Comparison of ENCODE assay signal across 12 cellular contexts in the genomic region with DNA sequence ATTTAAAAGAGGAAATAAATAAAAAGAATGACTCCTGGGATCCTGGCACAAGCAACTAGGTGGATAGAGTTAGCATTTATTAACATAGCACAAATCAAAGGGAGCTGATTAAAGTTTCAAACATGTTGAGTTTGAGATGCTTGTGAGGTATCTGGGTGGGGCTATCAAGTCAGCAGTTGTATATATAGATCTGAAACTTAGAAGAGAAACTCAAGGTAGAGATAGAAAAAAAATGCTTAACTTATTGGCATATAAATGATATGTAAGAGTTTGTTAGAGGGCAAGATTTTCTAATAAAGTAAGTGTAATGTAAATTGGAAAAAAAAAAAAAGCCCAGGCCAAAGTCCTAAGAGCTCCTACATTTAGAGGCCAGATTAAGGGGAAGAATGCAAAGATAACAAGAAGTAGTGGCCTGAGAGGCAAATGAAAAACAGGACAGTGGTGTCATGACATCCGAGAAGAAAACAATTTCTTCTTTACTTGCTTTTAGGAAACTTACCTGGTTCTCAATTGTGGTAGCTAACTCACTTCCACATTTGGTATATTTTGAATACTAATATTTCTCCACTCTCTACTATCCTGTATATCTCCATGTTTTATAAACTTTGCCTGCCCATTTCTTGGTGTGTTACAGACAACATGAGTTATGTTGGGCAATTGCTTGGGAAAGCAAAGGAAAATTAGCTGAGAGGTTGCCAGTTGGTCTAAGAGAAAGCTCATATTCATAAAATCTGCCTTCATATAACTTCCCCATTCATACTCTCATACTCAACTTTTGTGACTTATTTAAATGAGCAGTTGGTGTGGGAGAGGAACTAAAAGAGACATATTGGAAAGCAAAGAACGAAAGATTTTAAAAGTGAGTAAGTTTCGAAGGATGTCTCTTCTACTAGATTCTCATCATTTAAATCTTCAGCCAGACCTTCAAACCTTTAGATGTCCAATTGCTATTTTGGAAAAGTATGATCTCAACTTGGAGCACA.
DNase-seq lines count a peak whose midpoint lies in the region; ATAC-seq and TF ChIP-seq lines count a peak whose summit lies in the region.
"Had no signal": no experiment of that assay in that cellular context is flagged by ENCODE, and none has a peak within 500 bp of the region (broad histone marks: within the 10 kb centered on the region; RNA-seq: fewer than 3 reads in every experiment).

No MANE protein-coding gene starts in this region.

- H3K36me3 Mint-ChIP-seq in activated B cell treated with CpG ODN at 0.5 μM for 24 hours (ENCODE audit: low read depth) (no peaks in the 10 kb centered on the region), nephron progenitor cell (ENCODE audit: low read depth) (peaks cover 44% of the 10 kb centered on the region)
- peaks cover 9% of the 10 kb centered on the region for H3K36me3 Mint-ChIP-seq in natural killer cell treated with Interleukin-12 subunit alpha and Interleukin-12 subunit beta and Interleukin-15 and Interleukin-18, amount 100 ng/mL, for 72 hours

- no peaks in the 10 kb centered on the region for H3K27me3 ChIP-seq in smooth muscle cell (ENCODE audit: low read depth)
- H3K27me3 ChIP-seq: BLaER1 treated with 17β-estradiol and CSF1 and Interleukin-3, amounts not matched to agents 10 nM and 100 nM had no signal

- 87% methylated on average over 3 of the region's 3 CpGs for WGBS in smooth muscle cell (ENCODE audit: low lambda C conversion rate)

- no peaks in the 10 kb centered on the region for H3K36me3 ChIP-seq in smooth muscle cell (ENCODE audit: low read depth)
- H3K36me3 ChIP-seq: BLaER1 treated with 17β-estradiol and CSF1 and Interleukin-3, amounts not matched to agents 10 nM and 100 nM had no signal

- CTCF ChIA-PET in activated B cell treated with CpG ODN at 0.5 μM for 24 hours (lab: Charles Lee), result interaction anchor here (0.6 kb wide), 1 partner anchor 44 kb away, joined by 3 read pairs; no protein-coding TSS in a partner anchor

- H3K4me1 Mint-ChIP-seq in activated B cell treated with CpG ODN at 0.5 μM for 24 hours (peaks cover 58% of the 10 kb centered on the region), nephron progenitor cell (no peaks in the 10 kb centered on the region)
- no peaks in the 10 kb centered on the region for H3K4me1 Mint-ChIP-seq in natural killer cell treated with Interleukin-12 subunit alpha and Interleukin-12 subunit beta and Interleukin-15 and Interleukin-18, amount 100 ng/mL, for 72 hours (ENCODE audit: low read depth in 2 of 2)

- intact Hi-C loops in activated B cell treated with CpG ODN at 0.5 μM for 24 hours (cut with micrococcal nuclease), result loop anchor here (1.0 to 10.0 kb wide), 4 partner anchors 33 to 413 kb away; a partner anchor contains a TSS

- H3F3A ChIP-seq in smooth muscle cell (ENCODE audit: low read depth), result no peaks in the 10 kb centered on the region

- peak overlapping the region; percentile 87 for H3K27ac Mint-ChIP-seq in activated B cell treated with CpG ODN at 0.5 μM for 24 hours
- no peak overlapping the region for H3K27ac Mint-ChIP-seq in natural killer cell treated with Interleukin-12 subunit alpha and Interleukin-12 subunit beta and Interleukin-15 and Interleukin-18, amount 100 ng/mL, for 72 hours
- no peak overlapping the region for H3K27ac Mint-ChIP-seq in nephron progenitor cell

- no peaks in the 10 kb centered on the region for H3K4me1 ChIP-seq in smooth muscle cell (ENCODE audit: low read depth)

- no peaks in the 10 kb centered on the region for H3K9me3 ChIP-seq in smooth muscle cell (replicated peaks; ENCODE audit: low read depth)

- H3K9me3 Mint-ChIP-seq in activated B cell treated with CpG ODN at 0.5 μM for 24 hours, result peaks cover 14% of the 10 kb centered on the region
- H3K9me3 Mint-ChIP-seq in natural killer cell treated with Interleukin-12 subunit alpha and Interleukin-12 subunit beta and Interleukin-15 and Interleukin-18, amount 100 ng/mL, for 72 hours, result peaks cover 14% of the 10 kb centered on the region
- peaks cover 22% of the 10 kb centered on the region for H3K9me3 Mint-ChIP-seq in nephron progenitor cell

- H3K4me3 ChIP-seq in smooth muscle cell, result no peak overlapping the region
- H3K4me3 ChIP-seq: BLaER1 treated with 17β-estradiol and CSF1 and Interleukin-3, amounts not matched to agents 10 nM and 100 nM had no signal

- no peak overlapping the region for H3K4me2 ChIP-seq in smooth muscle cell

- no peak overlapping the region for H3K9ac ChIP-seq in smooth muscle cell (ENCODE audit: low read depth)
- H3K9ac ChIP-seq: BLaER1 treated with 17β-estradiol and CSF1 and Interleukin-3, amounts not matched to agents 10 nM and 100 nM had no signal

- no peak for TF ChIP-seq CTCF in activated B cell treated with CpG ODN at 0.5 μM for 24 hours (IDR thresholded peaks at IDR 0.05)
- no peak for TF ChIP-seq CTCF in smooth muscle cell (IDR thresholded peaks at IDR 0.05; ENCODE audit: borderline replicate concordance, insufficient read depth, poor library complexity, severe bottlenecking)
- TF ChIP-seq CTCF in nephron progenitor cell (IDR thresholded peaks at IDR 0.05), result no peak

- H3K27ac ChIP-seq in smooth muscle cell (ENCODE audit: low read depth), result no peak overlapping the region
- H3K27ac ChIP-seq: BLaER1 treated with 17β-estradiol and CSF1 and Interleukin-3, amounts not matched to agents 10 nM and 100 nM had no signal

- no peak for DNase-seq in activated B cell treated with CpG ODN at 0.5 μM for 24 hours
- DNase-seq in smooth muscle cell (lab: John Stamatoyannopoulos, UW; ENCODE audit: unreplicated experiment), result no peak
- no peak for DNase-seq in GM03348 (ENCODE audit: low spot score)
- no peak for DNase-seq in natural killer cell treated with Interleukin-12 subunit alpha and Interleukin-12 subunit beta and Interleukin-15 and Interleukin-18, amount 100 ng/mL, for 72 hours (ENCODE audit: low spot score)
- no peak for DNase-seq in nephron progenitor cell
- DNase-seq: activated CD8-positive, alpha-beta memory T cell treated with anti-CD3 and anti-CD28 coated beads, Interleukin-2, amount 50 U/mL, for 48 hours; cortex of kidney; NCI-H510A treated with DMSO at 0.1 percent for 48 hours had no signal

- no peak overlapping the region for H2AFZ ChIP-seq in smooth muscle cell (ENCODE audit: low read depth)

- ATAC-seq in GM18868 (IDR thresholded peaks at IDR 0.05; ENCODE audit: unreplicated experiment), result peak; percentile 48
- peak; percentile 41 for ATAC-seq in GM21619 (IDR thresholded peaks at IDR 0.05; ENCODE audit: unreplicated experiment)
- peak; percentile 39 for ATAC-seq in HG03175 (IDR thresholded peaks at IDR 0.05; ENCODE audit: unreplicated experiment)
- ATAC-seq in activated B cell treated with CpG ODN at 0.5 μM for 24 hours (ENCODE audit: low read depth), result peak; percentile 56
- no peak for ATAC-seq in natural killer cell treated with Interleukin-12 subunit alpha and Interleukin-12 subunit beta and Interleukin-15 and Interleukin-18, amount 100 ng/mL, for 72 hours

- peak overlapping the region; percentile 49 for H3K4me3 Mint-ChIP-seq in activated B cell treated with CpG ODN at 0.5 μM for 24 hours
- no peak overlapping the region for H3K4me3 Mint-ChIP-seq in natural killer cell treated with Interleukin-12 subunit alpha and Interleukin-12 subunit beta and Interleukin-15 and Interleukin-18, amount 100 ng/mL, for 72 hours
- no peak overlapping the region for H3K4me3 Mint-ChIP-seq in nephron progenitor cell

- POLR2A ChIA-PET in activated B cell treated with CpG ODN at 0.5 μM for 24 hours (lab: Charles Lee), result interaction anchor here (0.5 to 1.6 kb wide), 5 partner anchors 33 to 554 kb away, joined by 3 to 7 read pairs (median 3); a partner anchor contains a TSS

- H3K79me2 ChIP-seq in smooth muscle cell (ENCODE audit: low read depth), result no peaks in the 10 kb centered on the region

- no peaks in the 10 kb centered on the region for H3K27me3 Mint-ChIP-seq in activated B cell treated with CpG ODN at 0.5 μM for 24 hours
- H3K27me3 Mint-ChIP-seq in natural killer cell treated with Interleukin-12 subunit alpha and Interleukin-12 subunit beta and Interleukin-15 and Interleukin-18, amount 100 ng/mL, for 72 hours, result no peaks in the 10 kb centered on the region
- no peaks in the 10 kb centered on the region for H3K27me3 Mint-ChIP-seq in nephron progenitor cell (ENCODE audit: low read depth, poor library complexity)

- H4K20me1 ChIP-seq in smooth muscle cell (ENCODE audit: low read depth), result no peaks in the 10 kb centered on the region
- H4K20me1 ChIP-seq: BLaER1 treated with 17β-estradiol and CSF1 and Interleukin-3, amounts not matched to agents 10 nM and 100 nM had no signal

Comparison
In these comparisons a context has a peak if more than half of its experiments do, and no peak if none do; other contexts are left out.
1. ATAC-seq: peak in GM18868 (single experiment), GM21619 (single experiment), HG03175 (single experiment) and activated B cell treated with CpG ODN at 0.5 μM for 24 hours (single experiment); none in natural killer cell treated with Interleukin-12 subunit alpha and Interleukin-12 subunit beta and Interleukin-15 and Interleukin-18, amount 100 ng/mL, for 72 hours (0 of 2).